ENCODE assay signal across 1 cellular context in genomic region chr18:57122906-57123510, GRCh38.
TF ChIP-seq lines count a peak whose summit lies in the region.

No MANE protein-coding gene starts in this region.

TF ChIP-seq in WTC11, 78 proteins besides CTCF, POLR2A, EP300 and RAD21 (continued from another document):
- TF ChIP-seq ATF6 (CRISPR knock-in tag; IDR thresholded peaks at IDR 0.05) (no peak), ELF4 (CRISPR knock-in tag; IDR thresholded peaks at IDR 0.05; ENCODE audit: low read depth) (no peak)
